Comparison of ENCODE assay signal across 1 cellular context in the genomic region with DNA sequence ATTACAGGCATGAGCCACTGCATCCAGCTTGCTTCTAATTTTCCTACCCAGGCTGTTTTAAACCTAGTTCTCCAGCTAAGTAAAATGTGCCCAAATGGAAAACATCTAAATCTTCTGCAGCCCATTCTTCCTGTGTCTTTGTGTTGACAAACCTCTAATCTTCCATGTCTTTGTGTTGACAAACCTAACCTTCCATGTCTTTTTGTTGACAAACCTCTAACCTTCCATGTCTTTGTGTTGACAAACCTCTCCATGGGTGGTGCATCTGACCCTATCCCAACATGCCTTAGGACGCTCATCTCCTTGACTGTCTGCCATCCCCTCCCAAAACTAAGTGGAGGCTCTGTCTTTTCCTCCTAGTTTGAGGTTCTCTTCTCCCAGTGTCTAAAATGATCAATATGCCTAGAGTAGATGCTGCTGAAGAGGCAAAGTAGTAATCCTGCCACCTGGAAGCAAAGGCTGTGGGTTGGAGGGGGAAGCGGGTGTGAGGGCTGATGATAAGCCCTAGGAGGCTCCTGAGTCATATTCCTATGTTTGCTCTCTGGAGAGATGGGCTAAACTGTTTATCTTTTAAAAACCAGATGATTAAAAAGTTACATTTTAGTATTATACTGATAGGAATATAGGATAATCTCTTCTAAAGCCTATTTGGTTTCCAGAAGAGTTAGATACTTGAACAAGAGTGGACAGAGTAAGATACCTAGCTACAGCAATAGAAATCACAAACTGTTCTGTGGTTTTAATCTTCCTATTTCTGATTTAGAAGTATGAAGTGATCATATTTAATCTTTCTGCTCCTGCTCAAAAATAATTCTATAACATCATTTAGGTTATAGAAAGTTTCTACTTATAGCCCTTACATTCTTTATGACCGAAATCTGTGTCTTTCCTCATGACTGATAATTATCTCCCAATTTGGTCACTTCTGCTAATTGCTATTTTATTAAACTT.
TF ChIP-seq lines count a peak whose summit lies in the region.

No MANE protein-coding gene starts in this region.

TF ChIP-seq in HepG2, 621 proteins besides CTCF, POLR2A, EP300 and RAD21:
- TF ChIP-seq FOXP1 (IDR thresholded peaks at IDR 0.05) (no peak), FOXP1 (CRISPR knock-in tag; IDR thresholded peaks at IDR 0.05) (0 out of 2 replicates have a peak, but pooled peaks have one; percentile 40), ZBTB14 (CRISPR knock-in tag; IDR thresholded peaks at IDR 0.05) (no peak)
